ENCODE assay signal across 8 cellular contexts in genomic region chrX:40096395-40097091, GRCh38. TPM values are rescaled to one million over a fixed set of nuclear protein-coding genes. Genes with fewer than 3 reads are reported as not detected.
DNase-seq lines count a peak whose midpoint lies in the region; ATAC-seq and TF ChIP-seq lines count a peak whose summit lies in the region.

No MANE protein-coding gene starts in this region.

- ATAC-seq in HG02623 (IDR thresholded peaks at IDR 0.05; ENCODE audit: unreplicated experiment): no peak

- DNase-seq in ELF-1 (ENCODE audit: low read depth, low spot score) (peak; percentile 64), NCI-H2227 (lab: John Stamatoyannopoulos, UW; ENCODE audit: unreplicated experiment) (peak; percentile 65), fibroblast of pulmonary artery (ENCODE audit: low read depth) (no peak), HT-29 (ENCODE audit: low spot score) (no peak), amniotic stem cell (lab: John Stamatoyannopoulos, UW) (no peak)
- peak; percentile 29 to 54 for DNase-seq in activated T-helper 1 cell treated with anti-CD3 and anti-CD28 coated beads, Interleukin-2, amount 50 U/mL, for 16 hours (ENCODE audit: low read depth in 1 of 2, low spot score in 1 of 2)

- H3K36me3 ChIP-seq in neutrophil: no peaks in the 10 kb centered on the region

- no peaks in the 10 kb centered on the region for H3K9me3 ChIP-seq in neutrophil

- H3K4me3 ChIP-seq in fibroblast of pulmonary artery (replicated peaks; ENCODE audit: low read depth, low read length): peak overlapping the region; percentile 61
- H3K4me3 ChIP-seq in neutrophil (ENCODE audit: low read depth in 1 of 2, low read length in 1 of 2): peak overlapping the region; percentile 66 to 73

- H3K27ac ChIP-seq in neutrophil: peak overlapping the region; percentile 74

- peaks cover 38 to 39% of the 10 kb centered on the region in 2 experiments for H3K4me1 ChIP-seq in neutrophil (ENCODE audit: control insufficient read depth in 1 of 2, insufficient read depth in 1 of 2, low read depth in 1 of 2, low read length in 1 of 2)

- no peak for TF ChIP-seq CTCF in fibroblast of pulmonary artery (IDR thresholded peaks at IDR 0.05; ENCODE audit: low read length, missing control alignments)
- no peak for TF ChIP-seq CTCF in neutrophil (IDR thresholded peaks at IDR 0.05)

- peaks cover 9% of the 10 kb centered on the region for H3K27me3 ChIP-seq in neutrophil

RNA-seq across cellular contexts. Expression of gene BCOR, which starts 1.2 kb away (rescaled TPM):
- 23.3 and 25.5 TPM in 2 replicates for total RNA-seq in HT-29 (2014; rRNA removed; shearing (Covaris generic))

Comparison
In these comparisons a context has a peak if more than half of its experiments do, and no peak if none do; other contexts are left out.
1. DNase-seq: peak in ELF-1 (single experiment), NCI-H2227 (single experiment) and activated T-helper 1 cell treated with anti-CD3 and anti-CD28 coated beads, Interleukin-2, amount 50 U/mL, for 16 hours (2 of 2); none in fibroblast of pulmonary artery (single experiment), HT-29 (single experiment) and amniotic stem cell (single experiment).